In the genomic region with DNA sequence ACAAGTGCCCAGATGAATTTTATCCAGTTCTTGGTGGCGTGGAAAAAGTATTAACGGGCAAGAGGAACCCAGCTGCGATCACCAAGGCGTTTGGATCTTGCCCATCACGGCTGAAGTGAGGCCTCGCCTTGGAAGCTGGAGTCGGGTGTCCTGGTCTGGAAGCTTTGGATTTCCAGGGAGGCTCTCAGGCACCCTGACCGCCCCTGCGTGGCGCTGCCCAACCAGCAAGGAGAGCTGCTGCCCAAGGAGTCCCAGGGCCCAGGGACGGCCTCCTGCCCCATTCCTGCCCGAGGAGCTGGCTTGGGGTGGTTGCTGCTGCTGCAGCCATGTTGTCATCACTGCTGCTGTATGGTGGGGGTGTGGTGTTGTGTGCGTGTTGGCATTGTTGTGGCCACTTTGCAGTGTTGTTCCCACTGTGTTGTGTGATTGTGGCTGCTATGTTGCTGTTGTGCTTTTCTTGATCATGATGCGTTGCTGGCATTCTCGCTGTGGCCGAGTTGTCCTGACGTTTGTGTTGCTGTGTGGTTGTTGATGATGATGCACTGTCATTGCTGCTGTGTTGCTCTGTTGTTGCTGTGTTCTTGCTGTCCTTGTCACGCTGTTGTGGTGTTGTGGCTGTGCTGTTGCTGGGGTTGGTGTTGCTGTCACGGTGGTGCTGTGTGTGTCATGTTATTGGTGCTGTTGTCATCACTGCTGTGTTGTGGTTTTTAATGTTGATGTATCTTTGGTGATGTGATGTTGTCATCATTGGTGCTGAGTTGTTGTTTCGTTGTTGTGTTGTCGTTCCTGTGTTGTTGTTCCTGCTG, we compare ENCODE assay signal across 14 cellular contexts.
A peak's percentile ranks its signal among the peaks of the same experiment; 100 is the strongest.
DNase-seq lines count a peak whose midpoint lies in the region; ATAC-seq, FAIRE-seq and TF ChIP-seq lines count a peak whose summit lies in the region.
"Had no signal": no experiment of that assay in that cellular context is flagged by ENCODE, and none has a peak within 500 bp of the region (broad histone marks: within the 10 kb centered on the region; RNA-seq: fewer than 3 reads in every experiment).

No MANE protein-coding gene starts in this region.

- no peak overlapping the region for H3K4me3 Mint-ChIP-seq in stimulated activated naive B cell treated with anti-CD40 and anti-IgM and Interleukin-4, amounts not matched to agents 10 μg/mL and 1 μg/mL and 100 μg/mL, for 72 hours
- H3K4me3 Mint-ChIP-seq: CD4-positive, CD25-positive, alpha-beta regulatory T cell had no signal

- no TSS peak for BruUV-seq in K562 (replicated peaks; lab: Mats Ljungman, UMichigan)

- H2BK15ac ChIP-seq in neuronal stem cell (ENCODE audit: low read length): peak overlapping the region; percentile 22

- no peak overlapping the region for H4K8ac ChIP-seq in neuronal stem cell (ENCODE audit: low read depth, low read length)

- H3K4me1 ChIP-seq in HEK293 (ENCODE audit: control insufficient read depth, insufficient read depth, low read length) (no peaks in the 10 kb centered on the region; the same call in 1 of the 2 replicates), K562 (replicated peaks in 1 of 2; ENCODE audit: control insufficient read depth in 2 of 2, insufficient read depth in 2 of 2, low read length in 2 of 2) (peaks cover 0 to 11% of the 10 kb centered on the region in 2 experiments; a peak in 1 of 5 replicates), neuronal stem cell (ENCODE audit: control insufficient read depth in 2 of 2, insufficient read depth in 1 of 2, low read depth in 1 of 2, low read length in 2 of 2) (peaks cover 0 to 6% of the 10 kb centered on the region in 2 donors)

- WGBS in K562 (ENCODE audit: insufficient coverage, low coverage, missing lambda C conversion rate): 3% methylated on average over 18 of the region's 21 CpGs
- no CpG with 5 or more reads among the region's 21 CpGs for WGBS in neuronal stem cell (ENCODE audit: extremely low coverage in 2 of 2, insufficient read length in 2 of 2, insufficient replicate concordance in 1 of 2), 2 donors

- intact Hi-C loops in K562 (cut with micrococcal nuclease): no loop called here

- H3K36me3 ChIP-seq in HEK293 (ENCODE audit: control insufficient read depth in 2 of 2, insufficient read depth in 1 of 2, low read length in 2 of 2) (no peaks in the 10 kb centered on the region), K562 (ENCODE audit: control insufficient read depth, insufficient read depth, low read length) (no peaks in the 10 kb centered on the region), neuronal stem cell (replicated peaks in 1 of 2; ENCODE audit: control insufficient read depth in 2 of 2, insufficient read depth in 2 of 2, low read length in 2 of 2) (no peaks in the 10 kb centered on the region)
- H3K36me3 ChIP-seq: BLaER1 treated with 17β-estradiol and CSF1 and Interleukin-3, amounts not matched to agents 10 nM and 100 nM had no signal

- no peak overlapping the region for H3K27ac Mint-ChIP-seq in stimulated activated naive B cell treated with anti-CD40 and anti-IgM and Interleukin-4, amounts not matched to agents 10 μg/mL and 1 μg/mL and 100 μg/mL, for 72 hours

- H3K27me3 Mint-ChIP-seq in stimulated activated naive B cell treated with anti-CD40 and anti-IgM and Interleukin-4, amounts not matched to agents 10 μg/mL and 1 μg/mL and 100 μg/mL, for 72 hours: peaks cover 16 to 26% of the 10 kb centered on the region in 2 donors

- DNase-seq in K562 (ENCODE audit: extremely low read depth in 1 of 4, low spot score in 3 of 4): no peak
- peak; percentile 32 for DNase-seq in islet precursor cell
- DNase-seq in neuronal stem cell (ENCODE audit: low spot score): no peak
- no peak for DNase-seq in NCI-H1436 (lab: John Stamatoyannopoulos, UW)
- DNase-seq in stimulated activated naive B cell treated with anti-CD40 and anti-IgM and Interleukin-4, amounts not matched to agents 10 μg/mL and 1 μg/mL and 100 μg/mL, for 72 hours: no peak
- DNase-seq: 8988T; ACHN; CD4-positive, CD25-positive, alpha-beta regulatory T cell; DMS53 had no signal

- H3K9me1 ChIP-seq in K562 (ENCODE audit: control insufficient read depth, insufficient read depth, low read length): no peaks in the 10 kb centered on the region

- H3K23ac ChIP-seq in neuronal stem cell (ENCODE audit: low read depth, low read length, poor library complexity): peak overlapping the region; percentile 56

- no peaks in the 10 kb centered on the region for H3K79me2 ChIP-seq in K562 (ENCODE audit: control insufficient read depth, insufficient read depth, low read length)

- H3K9me3 ChIP-seq in HEK293 (ENCODE audit: control insufficient read depth, insufficient read depth, low read depth, low read length): no peaks in the 10 kb centered on the region
- H3K9me3 ChIP-seq in K562 (replicated peaks; ENCODE audit: control insufficient read depth, insufficient read depth, low read depth, low read length): no peaks in the 10 kb centered on the region
- H3K9me3 ChIP-seq in neuronal stem cell (replicated peaks in 1 of 2; ENCODE audit: control insufficient read depth in 2 of 2, insufficient read depth in 1 of 2, low read depth in 1 of 2, low read length in 2 of 2): peaks cover 0 to 5% of the 10 kb centered on the region in 2 donors
- H3K9me3 ChIP-seq: BLaER1 treated with 17β-estradiol and CSF1 and Interleukin-3, amounts not matched to agents 10 nM and 100 nM had no signal

- no peaks in the 10 kb centered on the region for H3K4me1 Mint-ChIP-seq in stimulated activated naive B cell treated with anti-CD40 and anti-IgM and Interleukin-4, amounts not matched to agents 10 μg/mL and 1 μg/mL and 100 μg/mL, for 72 hours
- H3K4me1 Mint-ChIP-seq: CD4-positive, CD25-positive, alpha-beta regulatory T cell had no signal

- H4K20me1 ChIP-seq in K562 (replicated peaks; ENCODE audit: control insufficient read depth, insufficient read depth, low read length): peaks cover 16% of the 10 kb centered on the region
- H4K20me1 ChIP-seq: BLaER1 treated with 17β-estradiol and CSF1 and Interleukin-3, amounts not matched to agents 10 nM and 100 nM had no signal

- POLR2A ChIA-PET in HEK293 (lab: Yijun Ruan, JAX) (no interaction called here), K562 (lab: Yijun Ruan, JAX) (interaction anchor here (0.6 kb wide), 1 partner anchor 125 kb away, joined by 3 read pairs; no protein-coding TSS in a partner anchor)

- H3K4me3 ChIP-seq in HEK293 (ENCODE audit: low read depth, low read length): no peak overlapping the region
- H3K4me3 ChIP-seq in K562: no peak overlapping the region
- peak overlapping the region in 1 of 2 donors; percentile 35 for H3K4me3 ChIP-seq in neuronal stem cell (ENCODE audit: low read length in 2 of 2)
- H3K4me3 ChIP-seq: BLaER1 treated with 17β-estradiol and CSF1 and Interleukin-3, amounts not matched to agents 10 nM and 100 nM had no signal

- no peak overlapping the region for H3K4ac ChIP-seq in neuronal stem cell (ENCODE audit: low read length)

- TF ChIP-seq RAD21 in K562 (CRISPR knock-in tag; conservative IDR thresholded peaks at IDR 0.05 in 1 of 2, IDR thresholded peaks at IDR 0.05 in 1 of 2): no peak

- no peak overlapping the region for H2BK12ac ChIP-seq in neuronal stem cell (ENCODE audit: low read length)

- H3K14ac ChIP-seq in neuronal stem cell (ENCODE audit: low read length): peak overlapping the region; percentile 39

- no peak for TF ChIP-seq EP300 in K562 (IDR thresholded peaks at IDR 0.05; ENCODE audit: low read length)

- no peaks in the 10 kb centered on the region for H3K79me1 ChIP-seq in neuronal stem cell (ENCODE audit: low read depth, low read length)

- CTCF ChIA-PET in HEK293 (lab: Yijun Ruan, JAX) (interaction anchor here (0.7 to 1.1 kb wide), 2 partner anchors 62 to 607 kb away, joined by 3 to 5 read pairs; no protein-coding TSS in a partner anchor), K562 (lab: Yijun Ruan, JAX; ENCODE audit: low intra/inter-chr PET ratio) (no interaction called here)

- no peak overlapping the region for H3K9ac ChIP-seq in K562 (ENCODE audit: insufficient read depth in 1 of 2, low read depth in 2 of 2, low read length in 2 of 2)
- H3K9ac ChIP-seq in neuronal stem cell (ENCODE audit: low read depth, low read length, poor library complexity): peak overlapping the region; percentile 45
- H3K9ac ChIP-seq: BLaER1 treated with 17β-estradiol and CSF1 and Interleukin-3, amounts not matched to agents 10 nM and 100 nM had no signal

- peak overlapping the region; percentile 40 for H4K91ac ChIP-seq in neuronal stem cell (ENCODE audit: low read depth, low read length, poor library complexity)

- no peak overlapping the region for H2AFZ ChIP-seq in K562 (ENCODE audit: low read depth, low read length)
- no peak overlapping the region for H2AFZ ChIP-seq in neuronal stem cell (ENCODE audit: low read length)

- TF ChIP-seq POLR2A in K562 (conservative IDR thresholded peaks at IDR 0.05): no peak

- H3K36me3 Mint-ChIP-seq in stimulated activated naive B cell treated with anti-CD40 and anti-IgM and Interleukin-4, amounts not matched to agents 10 μg/mL and 1 μg/mL and 100 μg/mL, for 72 hours: no peaks in the 10 kb centered on the region
- H3K36me3 Mint-ChIP-seq: CD4-positive, CD25-positive, alpha-beta regulatory T cell had no signal

- in situ Hi-C loops in K562 (cut with MboI): no loop called here

- H3K4me2 ChIP-seq in K562 (ENCODE audit: insufficient read depth, low read length): no peak overlapping the region
- no peak overlapping the region for H3K4me2 ChIP-seq in neuronal stem cell (ENCODE audit: insufficient read depth, low read length, poor library complexity, severe bottlenecking)
- H3K4me2 ChIP-seq: BLaER1 treated with 17β-estradiol and CSF1 and Interleukin-3, amounts not matched to agents 10 nM and 100 nM had no signal

- no peak for ATAC-seq in K562
- no peak for ATAC-seq in stimulated activated naive B cell treated with anti-CD40 and anti-IgM and Interleukin-4, amounts not matched to agents 10 μg/mL and 1 μg/mL and 100 μg/mL, for 72 hours (replicated peaks)
- ATAC-seq in HG03432 (IDR thresholded peaks at IDR 0.05; ENCODE audit: unreplicated experiment): no peak
- ATAC-seq: HCT116 had no signal

- H3K27ac ChIP-seq in HEK293 (ENCODE audit: extremely low read depth, low read depth, low read length): no peak overlapping the region
- H3K27ac ChIP-seq in K562 (ENCODE audit: extremely low read depth, low read depth, low read length): no peak overlapping the region
- no peak overlapping the region for H3K27ac ChIP-seq in neuronal stem cell (replicated peaks; ENCODE audit: low read length)
- H3K27ac ChIP-seq: BLaER1 treated with 17β-estradiol and CSF1 and Interleukin-3, amounts not matched to agents 10 nM and 100 nM had no signal

- H2AK5ac ChIP-seq in neuronal stem cell (ENCODE audit: low read depth, low read length): peak overlapping the region; percentile 64

- H3K27me3 ChIP-seq in K562 (ENCODE audit: control insufficient read depth in 2 of 2, insufficient read depth in 2 of 2, low read length in 2 of 2) (peaks cover 26 to 54% of the 10 kb centered on the region in 2 experiments), neuronal stem cell (ENCODE audit: control insufficient read depth in 3 of 3, insufficient read depth in 3 of 3, low read depth in 1 of 3, low read length in 3 of 3) (no peaks in the 10 kb centered on the region)
- H3K27me3 ChIP-seq: BLaER1 treated with 17β-estradiol and CSF1 and Interleukin-3, amounts not matched to agents 10 nM and 100 nM had no signal

- H2BK120ac ChIP-seq in neuronal stem cell (ENCODE audit: low read depth, low read length): peak overlapping the region; percentile 44

- no peak overlapping the region for H2BK5ac ChIP-seq in neuronal stem cell (ENCODE audit: low read length)

- FAIRE-seq in K562 (lab: Jason Lieb, UNC): no peak
- FAIRE-seq: H54 had no signal

- H3K9me3 Mint-ChIP-seq in stimulated activated naive B cell treated with anti-CD40 and anti-IgM and Interleukin-4, amounts not matched to agents 10 μg/mL and 1 μg/mL and 100 μg/mL, for 72 hours: peaks cover 0 to 6% of the 10 kb centered on the region in 2 donors

- TF ChIP-seq CTCF in HEK293 (tag by site-specific recombination; IDR thresholded peaks at IDR 0.05): no peak
- no peak for TF ChIP-seq CTCF in K562 (IDR thresholded peaks at IDR 0.05 in 2 of 3, conservative IDR thresholded peaks at IDR 0.05 in 1 of 3; ENCODE audit: insufficient read depth in 2 of 3, low read depth in 1 of 3, low read length in 3 of 3)

- H3K18ac ChIP-seq in neuronal stem cell (ENCODE audit: low read length): peak overlapping the region; percentile 76

Comparison
In these comparisons a context has a peak if more than half of its experiments do, and no peak if none do; other contexts are left out.
1. Of the 44 proteins assayed by ChIP-seq in both K562 and HEK293: peak only in K562: none; only in HEK293: ATF2 and ZNF785; in both: none; in neither: 42.